8 cellular contexts compared by ENCODE assay signal in the genomic region with DNA sequence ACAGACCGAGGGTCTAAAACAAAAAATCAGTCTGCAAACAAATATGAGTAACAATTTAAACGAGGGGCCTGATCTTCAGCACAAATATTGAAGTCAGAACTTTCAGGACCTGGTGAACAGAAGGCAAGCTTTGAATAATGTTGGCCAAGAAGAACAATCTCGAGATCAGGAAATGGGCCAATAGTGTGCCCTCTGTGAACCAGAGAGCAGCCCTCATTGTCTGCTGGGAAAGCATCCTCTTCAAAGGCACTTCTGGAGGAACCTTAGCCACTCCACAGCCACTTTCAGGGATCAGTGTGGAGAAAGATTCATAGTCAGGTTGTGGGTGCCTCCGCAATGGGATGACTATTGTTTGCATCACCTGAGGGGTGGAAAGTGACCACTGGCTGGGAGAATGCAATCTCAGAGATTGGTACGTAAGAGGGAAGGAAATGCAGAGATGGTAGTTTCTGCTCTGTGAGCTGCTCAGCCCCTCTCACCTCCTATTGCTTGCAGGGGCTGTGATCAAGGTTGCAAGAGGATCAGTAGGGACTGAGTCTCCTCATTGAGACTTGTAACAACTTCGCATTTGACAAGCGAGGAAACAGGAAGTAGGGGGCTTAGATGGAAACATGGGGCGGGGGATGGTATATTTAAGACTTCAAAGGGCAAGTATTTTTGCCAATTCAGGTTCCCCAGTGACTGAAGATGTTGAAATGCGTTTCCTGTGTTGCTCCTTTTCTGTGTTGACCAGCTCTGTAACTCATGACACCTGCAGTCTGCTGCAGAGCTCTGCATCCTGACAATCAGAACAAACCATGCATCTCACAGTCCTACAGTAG. TPM values are rescaled to one million over a fixed set of nuclear protein-coding genes. Genes with fewer than 3 reads are reported as not detected.
DNase-seq lines count a peak whose midpoint lies in the region; ATAC-seq, FAIRE-seq and TF ChIP-seq lines count a peak whose summit lies in the region.

No MANE protein-coding gene starts in this region.

- peaks cover 23% of the 10 kb centered on the region for H3K4me1 Mint-ChIP-seq in activated CD8-positive, alpha-beta T cell treated with anti-CD3 and anti-CD28 coated beads, Interleukin-2, amount 10 ng/mL, durations not matched to agents 7 days and 5 days (ENCODE audit: low read depth)
- H3K4me1 Mint-ChIP-seq in neural crest cell: peaks cover 48% of the 10 kb centered on the region

- TF ChIP-seq POLR2A in GM12892 (IDR thresholded peaks at IDR 0.05; ENCODE audit: low read depth, low read length): no peak

- FAIRE-seq in GM12892 (lab: Jason Lieb, UNC): peak; percentile 40

- H3K4me3 ChIP-seq in HUES48 (ENCODE audit: low read depth, low read length): no peak overlapping the region

- no peaks in the 10 kb centered on the region for H3K9me3 ChIP-seq in HUES48 (ENCODE audit: control insufficient read depth, insufficient read depth, low read length)

- TF ChIP-seq CTCF in neural crest cell (conservative IDR thresholded peaks at IDR 0.05): no peak

- H3K9ac ChIP-seq in HUES48 (ENCODE audit: low read depth, low read length): peak overlapping the region; percentile 22; the same call in 1 of the 2 replicates

- H3K27ac ChIP-seq in HUES48 (ENCODE audit: low read depth, low read length): peak overlapping the region; percentile 81

- POLR2A ChIA-PET in activated CD8-positive, alpha-beta T cell treated with anti-CD3 and anti-CD28 coated beads, Interleukin-2, amount 10 ng/mL, durations not matched to agents 7 days and 5 days (lab: Charles Lee): interaction anchor here (0.6 to 2.2 kb wide), 3 partner anchors 28 to 139 kb away, joined by 3 to 18 read pairs (median 7); a partner anchor contains a TSS

- peak overlapping the region; percentile 43 for H3K27ac Mint-ChIP-seq in activated CD8-positive, alpha-beta T cell treated with anti-CD3 and anti-CD28 coated beads, Interleukin-2, amount 10 ng/mL, durations not matched to agents 7 days and 5 days
- peak overlapping the region; percentile 22 for H3K27ac Mint-ChIP-seq in neural crest cell (ENCODE audit: unreplicated experiment)

- H3K36me3 ChIP-seq in HUES48 (ENCODE audit: control insufficient read depth, insufficient read depth, low read length): no peaks in the 10 kb centered on the region

- peak; percentile 65 for ATAC-seq in activated CD8-positive, alpha-beta T cell treated with anti-CD3 and anti-CD28 coated beads, Interleukin-2, amount 10 ng/mL, durations not matched to agents 7 days and 5 days
- ATAC-seq in GM21825 (IDR thresholded peaks at IDR 0.05; ENCODE audit: unreplicated experiment): no peak
- ATAC-seq in HG03175 (IDR thresholded peaks at IDR 0.05; ENCODE audit: unreplicated experiment): no peak

- H3K27me3 ChIP-seq in HUES48 (ENCODE audit: control insufficient read depth, insufficient read depth, low read length): no peaks in the 10 kb centered on the region

- no peak for DNase-seq in GM12892 (ENCODE audit: insufficient read length)
- peak; percentile 33 for DNase-seq in activated CD8-positive, alpha-beta T cell treated with anti-CD3 and anti-CD28 coated beads, Interleukin-2, amount 10 ng/mL, durations not matched to agents 7 days and 5 days
- no peak for DNase-seq in neural crest cell (ENCODE audit: low read depth, low spot score)
- DNase-seq in activated CD4-positive, CD25-positive, alpha-beta regulatory T cell treated with anti-CD3 and anti-CD28 coated beads, Interleukin-2, amount 50 U/mL, for 72 hours: no peak
- no peak for DNase-seq in midbrain (lab: John Stamatoyannopoulos, UW)

- no peaks in the 10 kb centered on the region for H3K9me3 Mint-ChIP-seq in activated CD8-positive, alpha-beta T cell treated with anti-CD3 and anti-CD28 coated beads, Interleukin-2, amount 10 ng/mL, durations not matched to agents 7 days and 5 days (ENCODE audit: insufficient read depth)
- H3K9me3 Mint-ChIP-seq in neural crest cell: peaks cover 3% of the 10 kb centered on the region

- H3K36me3 Mint-ChIP-seq in activated CD8-positive, alpha-beta T cell treated with anti-CD3 and anti-CD28 coated beads, Interleukin-2, amount 10 ng/mL, durations not matched to agents 7 days and 5 days (ENCODE audit: low read depth): no peaks in the 10 kb centered on the region
- peaks cover 3% of the 10 kb centered on the region for H3K36me3 Mint-ChIP-seq in neural crest cell (ENCODE audit: low read depth)

- CTCF ChIA-PET in activated CD8-positive, alpha-beta T cell treated with anti-CD3 and anti-CD28 coated beads, Interleukin-2, amount 10 ng/mL, durations not matched to agents 7 days and 5 days (lab: Charles Lee): interaction anchor here (0.6 to 3.9 kb wide), 5 partner anchors 21 to 125 kb away, joined by 3 to 14 read pairs (median 3); a partner anchor contains a TSS

- H3K4me1 ChIP-seq in HUES48 (ENCODE audit: control insufficient read depth, insufficient read depth, low read length): peaks cover 44% of the 10 kb centered on the region

- H3K4me3 Mint-ChIP-seq in activated CD8-positive, alpha-beta T cell treated with anti-CD3 and anti-CD28 coated beads, Interleukin-2, amount 10 ng/mL, durations not matched to agents 7 days and 5 days: no peak overlapping the region
- H3K4me3 Mint-ChIP-seq in neural crest cell: no peak overlapping the region

- no peaks in the 10 kb centered on the region for H3K27me3 Mint-ChIP-seq in activated CD8-positive, alpha-beta T cell treated with anti-CD3 and anti-CD28 coated beads, Interleukin-2, amount 10 ng/mL, durations not matched to agents 7 days and 5 days (ENCODE audit: low read depth)
- no peaks in the 10 kb centered on the region for H3K27me3 Mint-ChIP-seq in neural crest cell (ENCODE audit: low read depth)

RNA-seq across cellular contexts. Expression of a gene that starts 28.4 kb away (rescaled TPM):
- 28.9 TPM for polyA plus RNA-seq in GM12892 (2012; ENCODE audit: missing spikeins)
- total RNA-seq in activated CD8-positive, alpha-beta T cell treated with anti-CD3 and anti-CD28 coated beads, Interleukin-2, amount 10 ng/mL, durations not matched to agents 7 days and 5 days: 10 to 100 TPM; 40.1 to 42.5 TPM
- 76.6 and 78.7 TPM in 2 replicates for total RNA-seq in neural crest cell

RNA-seq across cellular contexts. Expression of a gene that starts 58.9 kb away (rescaled TPM):
- polyA plus RNA-seq in GM12892 (2012; ENCODE audit: missing spikeins): 1.0 TPM
- total RNA-seq in activated CD8-positive, alpha-beta T cell treated with anti-CD3 and anti-CD28 coated beads, Interleukin-2, amount 10 ng/mL, durations not matched to agents 7 days and 5 days: under 1 TPM in 1 of 2 experiments, not detected in 1; 0.53 TPM
- total RNA-seq in neural crest cell: 0.61 and 0.72 TPM in 2 replicates
